In genomic region chr16:29876578-29877249, GRCh38 we compare ENCODE assay signal across 8 cellular contexts. TPM values are rescaled to one million over a fixed set of nuclear protein-coding genes. Genes with fewer than 3 reads are reported as not detected.
DNase-seq lines count a peak whose midpoint lies in the region; ATAC-seq, FAIRE-seq and TF ChIP-seq lines count a peak whose summit lies in the region.

No MANE protein-coding gene starts in this region.

- H3K36me3 ChIP-seq in CD4-positive, CD25-positive, alpha-beta regulatory T cell (ENCODE audit: control insufficient read depth, insufficient read depth, low read length), result no peaks in the 10 kb centered on the region

- H3K4me3 Mint-ChIP-seq in CD4-positive, CD25-positive, alpha-beta regulatory T cell, result peak overlapping the region in 3 of 4 donors; percentile 69 to 83 (median 77)
- peak overlapping the region; percentile 7 for H3K4me3 Mint-ChIP-seq in progenitor cell of endocrine pancreas (ENCODE audit: low read depth)

- H3K9me3 ChIP-seq in CD4-positive, CD25-positive, alpha-beta regulatory T cell (ENCODE audit: control insufficient read depth in 2 of 2, low read length in 2 of 2), result no peaks in the 10 kb centered on the region

- H3K4me1 ChIP-seq in CD4-positive, CD25-positive, alpha-beta regulatory T cell (ENCODE audit: control insufficient read depth, insufficient read depth, low read length, poor library complexity, severe bottlenecking), result peaks cover 16% of the 10 kb centered on the region

- no peak overlapping the region for H3K27ac Mint-ChIP-seq in CD4-positive, CD25-positive, alpha-beta regulatory T cell
- no peak overlapping the region for H3K27ac Mint-ChIP-seq in progenitor cell of endocrine pancreas

- peaks cover 0 to 2% (median 0%) of the 10 kb centered on the region in 7 donors for H3K9me3 Mint-ChIP-seq in CD4-positive, CD25-positive, alpha-beta regulatory T cell
- no peaks in the 10 kb centered on the region for H3K9me3 Mint-ChIP-seq in progenitor cell of endocrine pancreas (ENCODE audit: low read depth)

- peak in 1 of 3 donors; percentile 27 for DNase-seq in CD4-positive, CD25-positive, alpha-beta regulatory T cell
- peak; percentile 34 to 41 for DNase-seq in activated CD4-positive, alpha-beta T cell treated with anti-CD3 and anti-CD28 coated beads for 4 hours
- peak; percentile 38 for DNase-seq in effector CD4-positive, alpha-beta T cell
- no peak for DNase-seq in progenitor cell of endocrine pancreas (ENCODE audit: low spot score, unreplicated experiment)
- no peak for DNase-seq in DMS114 treated with DMSO at 0.1 percent for 48 hours (lab: John Stamatoyannopoulos, UW; ENCODE audit: unreplicated experiment)
- no peak for DNase-seq in frontal cortex (ENCODE audit: low spot score in 2 of 2)
- DNase-seq in D341Med (ENCODE audit: low spot score), result no peak

- no peak for FAIRE-seq in frontal cortex (lab: Jason Lieb, UNC)

- H3K27me3 Mint-ChIP-seq in CD4-positive, CD25-positive, alpha-beta regulatory T cell, result peaks cover 53% of the 10 kb centered on the region
- peaks cover 28% of the 10 kb centered on the region for H3K27me3 Mint-ChIP-seq in progenitor cell of endocrine pancreas

- H3K4me3 ChIP-seq in CD4-positive, CD25-positive, alpha-beta regulatory T cell (ENCODE audit: low read depth, low read length), result no peak overlapping the region

- H3K36me3 Mint-ChIP-seq in CD4-positive, CD25-positive, alpha-beta regulatory T cell, result no peaks in the 10 kb centered on the region
- H3K36me3 Mint-ChIP-seq in progenitor cell of endocrine pancreas (ENCODE audit: insufficient read depth), result no peaks in the 10 kb centered on the region

- H3K27ac ChIP-seq in CD4-positive, CD25-positive, alpha-beta regulatory T cell (ENCODE audit: insufficient read depth, low read length, poor library complexity, severe bottlenecking), result no peak overlapping the region

- TF ChIP-seq CTCF in progenitor cell of endocrine pancreas (IDR thresholded peaks at IDR 0.05; ENCODE audit: unreplicated experiment), result no peak

- H3K27me3 ChIP-seq in CD4-positive, CD25-positive, alpha-beta regulatory T cell (ENCODE audit: control insufficient read depth, insufficient read depth, low read length), result peaks cover 6% of the 10 kb centered on the region

- peaks cover 0 to 19% (median 7%) of the 10 kb centered on the region in 4 donors for H3K4me1 Mint-ChIP-seq in CD4-positive, CD25-positive, alpha-beta regulatory T cell
- H3K4me1 Mint-ChIP-seq in progenitor cell of endocrine pancreas (ENCODE audit: low read depth), result no peaks in the 10 kb centered on the region

- ATAC-seq in CD4-positive, CD25-positive, alpha-beta regulatory T cell (ENCODE audit: low read depth in 2 of 2), result peak; percentile 14 to 22
- ATAC-seq in GM18519 (IDR thresholded peaks at IDR 0.05; ENCODE audit: low FRiP score, unreplicated experiment), result no peak

RNA-seq across cellular contexts. Expression of gene CDIPT, which starts 13.7 kb away (rescaled TPM):
- 47.7 TPM for total RNA-seq in CD4-positive, CD25-positive, alpha-beta regulatory T cell
- polyA plus RNA-seq in CD4-positive, CD25-positive, alpha-beta regulatory T cell, result 100 to 1,000 TPM; 100 to 122 (median 108) TPM
- total RNA-seq in progenitor cell of endocrine pancreas, result 46.3 and 51.2 TPM in 2 replicates
- total RNA-seq in frontal cortex, result 53.4 TPM

RNA-seq across cellular contexts. Expression of gene SEZ6L2, which starts 22.6 kb away (rescaled TPM):
- not detected for total RNA-seq in CD4-positive, CD25-positive, alpha-beta regulatory T cell
- polyA plus RNA-seq in CD4-positive, CD25-positive, alpha-beta regulatory T cell, result not detected
- total RNA-seq in progenitor cell of endocrine pancreas (13.2 and 16.2 TPM in 2 replicates), frontal cortex (43.2 TPM)

RNA-seq across cellular contexts. Expression of gene ASPHD1, which starts 23.6 kb away (rescaled TPM):
- not detected for total RNA-seq in CD4-positive, CD25-positive, alpha-beta regulatory T cell
- polyA plus RNA-seq in CD4-positive, CD25-positive, alpha-beta regulatory T cell, result not detected
- total RNA-seq in progenitor cell of endocrine pancreas (3.1 and 3.8 TPM in 2 replicates), frontal cortex (9.4 TPM)

RNA-seq across cellular contexts. Expression of gene KCTD13, which starts 49.3 kb away (rescaled TPM):
- total RNA-seq in CD4-positive, CD25-positive, alpha-beta regulatory T cell, result 52.3 TPM
- 10 to 100 TPM in 2 of 4 donors, 1 to 10 TPM in 2; 7.0 to 12.8 (median 9.9) TPM for polyA plus RNA-seq in CD4-positive, CD25-positive, alpha-beta regulatory T cell
- 31.4 and 34.7 TPM in 2 replicates for total RNA-seq in progenitor cell of endocrine pancreas
- total RNA-seq in frontal cortex, result 18.3 TPM

RNA-seq across cellular contexts. Expression of gene MVP, which starts 56.5 kb away (rescaled TPM):
- 163 TPM for total RNA-seq in CD4-positive, CD25-positive, alpha-beta regulatory T cell
- 100 to 1,000 TPM; 116 to 157 (median 133) TPM for polyA plus RNA-seq in CD4-positive, CD25-positive, alpha-beta regulatory T cell
- total RNA-seq in progenitor cell of endocrine pancreas (6.5 and 9.0 TPM in 2 replicates), frontal cortex (4.5 TPM)

Comparison
In these comparisons a context has a peak if more than half of its experiments do, and no peak if none do; other contexts are left out.
1. DNase-seq: peak in activated CD4-positive, alpha-beta T cell treated with anti-CD3 and anti-CD28 coated beads for 4 hours (2 of 2) and effector CD4-positive, alpha-beta T cell (single experiment); none in progenitor cell of endocrine pancreas (single experiment), DMS114 treated with DMSO at 0.1 percent for 48 hours (single experiment), frontal cortex (0 of 2) and D341Med (single experiment).
2. RNA of gene SEZ6L2, which starts 22.6 kb away (total RNA-seq): 43.2 TPM in frontal cortex (single experiment) and 13.2 to 16.2 TPM in progenitor cell of endocrine pancreas; not detected in CD4-positive, CD25-positive, alpha-beta regulatory T cell (single experiment); every median in the first group is over 10 times any median in the second.